In the genomic region with DNA sequence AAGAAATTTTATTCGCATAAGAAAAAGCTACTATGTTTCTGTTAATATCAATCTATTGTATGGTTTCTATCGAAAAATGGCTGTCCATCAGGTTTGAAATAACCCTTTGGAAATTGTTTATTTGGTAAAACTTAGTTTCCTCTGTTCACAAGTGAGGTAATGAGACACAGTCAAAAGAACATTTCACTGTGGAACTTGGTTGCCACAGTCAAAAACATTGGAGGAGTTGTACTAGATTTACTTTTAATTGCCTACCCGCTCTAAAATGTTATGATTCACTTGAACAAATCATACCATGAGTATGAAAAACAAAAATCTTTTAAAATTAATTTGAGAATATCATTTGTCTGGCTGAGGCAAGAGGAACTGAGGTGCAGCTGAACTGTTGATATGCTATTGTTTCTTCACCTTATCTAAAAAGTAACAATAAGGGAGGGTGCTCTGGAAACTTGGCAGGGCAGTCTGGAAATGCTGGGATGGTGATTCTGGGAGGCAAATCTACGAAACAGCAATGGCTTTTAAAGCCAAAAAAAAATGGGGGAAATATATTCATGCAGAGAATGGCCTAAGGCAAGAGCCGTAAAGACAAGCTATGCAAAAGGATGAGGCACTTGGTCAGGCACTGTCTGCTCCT, we compare ENCODE assay signal across 14 cellular contexts. TPM values are rescaled to one million over a fixed set of nuclear protein-coding genes. Genes with fewer than 3 reads are reported as not detected.
DNase-seq lines count a peak whose midpoint lies in the region; ATAC-seq and TF ChIP-seq lines count a peak whose summit lies in the region.
"Had no signal": no experiment of that assay in that cellular context is flagged by ENCODE, and none has a peak within 500 bp of the region (broad histone marks: within the 10 kb centered on the region; RNA-seq: fewer than 3 reads in every experiment).

No MANE protein-coding gene starts in this region.

- H3K27me3 ChIP-seq in skeletal muscle satellite cell (ENCODE audit: control insufficient read depth, insufficient read depth, low read length) = no peaks in the 10 kb centered on the region
- H3K27me3 ChIP-seq: Peyer's patch had no signal

- H3K36me3 Mint-ChIP-seq in HFFc6 (ENCODE audit: low read depth) = no peaks in the 10 kb centered on the region
- H3K36me3 Mint-ChIP-seq in brain = peaks cover 6% of the 10 kb centered on the region

- H3K4me1 ChIP-seq in skeletal muscle satellite cell (ENCODE audit: control insufficient read depth, insufficient read depth, low read length) (peaks cover 49% of the 10 kb centered on the region), mucosa of descending colon (ENCODE audit: low read depth) (peaks cover 21% of the 10 kb centered on the region)

- H3K27me3 Mint-ChIP-seq in HFFc6 (ENCODE audit: insufficient read depth) (no peaks in the 10 kb centered on the region), brain (no peaks in the 10 kb centered on the region)

- H3K36me3 ChIP-seq in skeletal muscle satellite cell (ENCODE audit: insufficient read depth, low read length) (no peaks in the 10 kb centered on the region), mucosa of descending colon (ENCODE audit: low read depth) (no peaks in the 10 kb centered on the region)
- H3K36me3 ChIP-seq: Peyer's patch had no signal

- no peak for DNase-seq in HFFc6
- DNase-seq in left cardiac atrium = peak; percentile 52
- no peak for DNase-seq in NOMO-1 treated with dmso at 0.1 percent for 144 hours (lab: John Stamatoyannopoulos, UW; ENCODE audit: unreplicated experiment)
- DNase-seq in NCI-H2081 (lab: John Stamatoyannopoulos, UW) = no peak
- no peak for DNase-seq in mucosa of descending colon
- DNase-seq: activated T-cell treated with anti-CD3 and anti-CD28 coated beads, Interleukin-2, amount 50 U/mL, for 1 hour; amygdala; effector CD4-positive, alpha-beta T cell; hypothalamus; NCI-H1417; Peyer's patch had no signal

- intact Hi-C loops in left cardiac atrium (cut with DNase I) = no loop called here
- intact Hi-C loops in mucosa of descending colon (cut with DNase I, micrococcal nuclease) = no loop called here

- peak overlapping the region; percentile 63 for H3K4me2 ChIP-seq in skeletal muscle satellite cell (ENCODE audit: low read length)

- H3K9me3 Mint-ChIP-seq in HFFc6 (no peaks in the 10 kb centered on the region), brain (peaks cover 3 to 19% (median 14%) of the 10 kb centered on the region in 5 experiments)

- H3K9ac ChIP-seq in skeletal muscle satellite cell (ENCODE audit: low read depth, low read length) = peak overlapping the region; percentile 22

- TF ChIP-seq CTCF in HFFc6 (IDR thresholded peaks at IDR 0.05) (no peak), brain (conservative IDR thresholded peaks at IDR 0.05) (no peak), mucosa of descending colon (IDR thresholded peaks at IDR 0.05) (no peak)

- H3K4me3 ChIP-seq in skeletal muscle satellite cell (ENCODE audit: low read length) (peak overlapping the region; percentile 45), mucosa of descending colon (no peak overlapping the region)
- H3K4me3 ChIP-seq: K562, Peyer's patch had no signal

- H3K4me3 Mint-ChIP-seq in HFFc6 (peak overlapping the region; percentile 74), brain (peak overlapping the region in 1 of 5 experiments; percentile 18)

- H3K9me3 ChIP-seq in skeletal muscle satellite cell (replicated peaks; ENCODE audit: low read length) = no peaks in the 10 kb centered on the region
- H3K9me3 ChIP-seq in mucosa of descending colon = no peaks in the 10 kb centered on the region
- H3K9me3 ChIP-seq: Peyer's patch had no signal

- ATAC-seq in left cardiac atrium = peak; percentile 22 to 25
- ATAC-seq in mucosa of descending colon = no peak
- ATAC-seq: K562 had no signal

- H3K4me1 Mint-ChIP-seq in HFFc6 (ENCODE audit: low read depth) (peaks cover 64% of the 10 kb centered on the region), brain (peaks cover 10% of the 10 kb centered on the region)

- peak overlapping the region; percentile 87 for H3K27ac Mint-ChIP-seq in HFFc6
- peak overlapping the region in 3 of 5 experiments; percentile 15 to 90 (median 77) for H3K27ac Mint-ChIP-seq in brain

RNA-seq across cellular contexts. Expression of a gene that starts 46.4 kb away (rescaled TPM):
- total RNA-seq in HFFc6 (2021; fragmentation: NEBNext Ultra II Directional; extraction: Animal tissue kit (Norgen Biotek cat#: 25700)) = 1 to 10 TPM; 6.9 to 8.4 (median 7.6) TPM
- polyA plus RNA-seq in brain (ENCODE audit: insufficient read depth, low read depth, low replicate concordance) = 1.6 TPM
- total RNA-seq in left cardiac atrium (10 to 100 TPM; 25.4 to 26.7 TPM), mucosa of descending colon (10 to 100 TPM; 33.3 to 60.8 (median 54.0) TPM)
- total RNA-seq in skeletal muscle satellite cell (2012; rRNA removed) = 10.1 and 11.8 TPM in 2 replicates
